18 cellular contexts compared by ENCODE assay signal in genomic region chr2:128534688-128535392, GRCh38.
"Had no signal": no experiment of that assay in that cellular context is flagged by ENCODE, and none has a peak within 500 bp of the region (broad histone marks: within the 10 kb centered on the region; RNA-seq: fewer than 3 reads in every experiment).

No MANE protein-coding gene starts in this region.

- H3K9me3 Mint-ChIP-seq: stimulated activated naive B cell treated with anti-CD40 and anti-IgM and Interleukin-4, amounts not matched to agents 10 μg/mL and 1 μg/mL and 100 μg/mL, for 72 hours; stimulated activated naive CD8-positive, alpha-beta T cell treated with anti-CD3 and anti-CD28 coated beads, Interleukin-15, amount 100 ng/mL, for 72 hours had no signal

- H3K27me3 ChIP-seq: esophagus squamous epithelium, hepatocyte, neutrophil had no signal

- H3K27ac Mint-ChIP-seq: naive thymus-derived CD8-positive, alpha-beta T cell; stimulated activated naive B cell treated with anti-CD40 and anti-IgM and Interleukin-4, amounts not matched to agents 10 μg/mL and 1 μg/mL and 100 μg/mL, for 72 hours had no signal

- H3K4me3 ChIP-seq: esophagus squamous epithelium, hepatocyte, mucosa of descending colon, psoas muscle, skin epidermis had no signal

- H3K4me3 Mint-ChIP-seq: stimulated activated naive B cell treated with anti-CD40 and anti-IgM and Interleukin-4, amounts not matched to agents 10 μg/mL and 1 μg/mL and 100 μg/mL, for 72 hours; stimulated activated naive CD8-positive, alpha-beta T cell treated with anti-CD3 and anti-CD28 coated beads, Interleukin-15, amount 100 ng/mL, for 72 hours had no signal

- DNase-seq: esophagus squamous epithelium; foreskin melanocyte; head of caudate nucleus; kidney; left cardiac atrium; left ventricle myocardium superior; mucosa of descending colon; naive thymus-derived CD8-positive, alpha-beta T cell; psoas muscle; retina; stimulated activated CD4-positive, alpha-beta T cell treated with anti-CD3 and anti-CD28 coated beads, Interleukin-2, amount 100 ng/mL, for 24 hours; stimulated activated CD4-positive, alpha-beta T cell treated with anti-CD3 and anti-CD28 coated beads, Interleukin-4, amount 100 ng/mL, for 4 hours; stimulated activated naive B cell treated with anti-CD40 and anti-IgM and Interleukin-4, amounts not matched to agents 10 μg/mL and 1 μg/mL and 100 μg/mL, for 72 hours; stimulated activated naive CD8-positive, alpha-beta T cell treated with anti-CD3 and anti-CD28 coated beads, Interleukin-15, amount 100 ng/mL, for 72 hours had no signal

- H3K27ac ChIP-seq: esophagus squamous epithelium, hepatocyte, neutrophil, psoas muscle had no signal

- H3K36me3 ChIP-seq: esophagus squamous epithelium, neutrophil had no signal

- H3K36me3 Mint-ChIP-seq: naive thymus-derived CD8-positive, alpha-beta T cell; stimulated activated naive B cell treated with anti-CD40 and anti-IgM and Interleukin-4, amounts not matched to agents 10 μg/mL and 1 μg/mL and 100 μg/mL, for 72 hours had no signal

- H3K4me1 ChIP-seq: esophagus squamous epithelium, psoas muscle had no signal

- H3K9me3 ChIP-seq: esophagus squamous epithelium, mucosa of descending colon, neutrophil, psoas muscle had no signal

- ATAC-seq: left cardiac atrium; left ventricle myocardium superior; mucosa of descending colon; naive thymus-derived CD8-positive, alpha-beta T cell; psoas muscle; sciatic nerve; stimulated activated naive B cell treated with anti-CD40 and anti-IgM and Interleukin-4, amounts not matched to agents 10 μg/mL and 1 μg/mL and 100 μg/mL, for 72 hours; stimulated activated naive CD8-positive, alpha-beta T cell treated with anti-CD3 and anti-CD28 coated beads, Interleukin-15, amount 100 ng/mL, for 72 hours had no signal

- H3K27me3 Mint-ChIP-seq: stimulated activated naive B cell treated with anti-CD40 and anti-IgM and Interleukin-4, amounts not matched to agents 10 μg/mL and 1 μg/mL and 100 μg/mL, for 72 hours had no signal
